8 cellular contexts compared by ENCODE assay signal in genomic region chr20:56392282-56393132, GRCh38. TPM values are rescaled to one million over a fixed set of nuclear protein-coding genes. Genes with fewer than 3 reads are reported as not detected.
DNase-seq lines count a peak whose midpoint lies in the region; ATAC-seq and TF ChIP-seq lines count a peak whose summit lies in the region.

CSTF1 (plus strand) TSS chr20:56392645; CDS start chr20:56395553, 2,908 bp downstream.

- TF ChIP-seq CTCF in SK-N-SH (IDR thresholded peaks at IDR 0.05) (no peak), testis (IDR thresholded peaks at IDR 0.05) (no peak)

- peak within 1 kb of the TSS; percentile 84 to 96 for H3K27ac ChIP-seq in SK-N-SH (ENCODE audit: low read depth in 2 of 2, low read length in 1 of 2)
- H3K27ac ChIP-seq in testis: peak within 1 kb of the TSS; percentile 69 to 86

- H3F3A ChIP-seq in SK-N-SH (replicated peaks; ENCODE audit: insufficient read depth): peaks cover 4% of the 10 kb centered on the region

- DNase-seq in GM04503 (ENCODE audit: low read depth): peak; percentile 99
- DNase-seq in NCI-H1048 (lab: John Stamatoyannopoulos, UW): peak; percentile 96
- DNase-seq in SK-N-SH: peak; percentile 97
- DNase-seq in activated naive CD4-positive, alpha-beta T cell treated with anti-CD3 and anti-CD28 coated beads, Interleukin-2, amount 50 U/mL, for 16 hours: peak; percentile 99
- DNase-seq in globus pallidus (ENCODE audit: low spot score): peak; percentile 99
- peak; percentile 98 for DNase-seq in occipital lobe (lab: John Stamatoyannopoulos, UW)
- DNase-seq in testis: peak; percentile 100

- H3K9me3 ChIP-seq in SK-N-SH (no peaks in the 10 kb centered on the region), testis (no peaks in the 10 kb centered on the region)

- CTCF ChIA-PET in SK-N-SH (lab: Yijun Ruan, JAX): interaction anchor here (0.6 to 0.8 kb wide), 2 partner anchors 17 to 962 kb away, joined by 3 read pairs; no protein-coding TSS in a partner anchor

- no peaks in the 10 kb centered on the region for H4K20me1 ChIP-seq in SK-N-SH (ENCODE audit: insufficient read depth)

- peaks cover 78% of the 10 kb centered on the region for H3K79me2 ChIP-seq in SK-N-SH (ENCODE audit: insufficient read depth)

- no peaks in the 10 kb centered on the region for H3K9me2 ChIP-seq in SK-N-SH

- 1% methylated on average over 46 of the region's 57 CpGs for WGBS in SK-N-SH (ENCODE audit: low lambda C conversion rate)
- 1% methylated on average over 48 to 57 of the region's 57 CpGs for WGBS in testis, 2 donors

- peak; percentile 28 for TF ChIP-seq POLR2A in testis (IDR thresholded peaks at IDR 0.05)

- H3K4me2 ChIP-seq in SK-N-SH: peak within 1 kb of the TSS; percentile 87

- peak; percentile 93 for ATAC-seq in HG02571 (IDR thresholded peaks at IDR 0.05; ENCODE audit: unreplicated experiment)

- POLR2A ChIA-PET in SK-N-SH (lab: Yijun Ruan, JAX): interaction anchor here (1.2 kb wide), 2 partner anchors 33 to 34 kb away, joined by 3 to 4 read pairs; partner anchors contain the start of gene FAM210B

- H3K27me3 ChIP-seq in SK-N-SH (ENCODE audit: insufficient read depth) (no peaks in the 10 kb centered on the region), testis (no peaks in the 10 kb centered on the region)

- TF ChIP-seq EP300 in SK-N-SH (IDR thresholded peaks at IDR 0.05; ENCODE audit: borderline replicate concordance in 1 of 2, low read depth in 1 of 2, low read length in 1 of 2): no peak

- H3K9ac ChIP-seq in SK-N-SH: peak within 1 kb of the TSS; percentile 86

- intact Hi-C loops in testis (cut with DNase I; ENCODE audit: low total_unique reads): no loop called here

- TF ChIP-seq RAD21 in SK-N-SH (IDR thresholded peaks at IDR 0.05; ENCODE audit: low read length): no peak

- H3K36me3 ChIP-seq in SK-N-SH (replicated peaks in 1 of 2; ENCODE audit: control insufficient read depth in 1 of 2, insufficient read depth in 2 of 2, low read length in 1 of 2) (peaks cover 31 to 34% of the 10 kb centered on the region in 2 experiments), testis (ENCODE audit: low read depth, missing control alignments) (no peaks in the 10 kb centered on the region)

- H3K4me1 ChIP-seq in SK-N-SH (ENCODE audit: control insufficient read depth in 1 of 2, insufficient read depth in 2 of 2, low read depth in 1 of 2, low read length in 1 of 2) (peaks cover 14 to 18% of the 10 kb centered on the region in 2 experiments; a peak in 2 of 4 replicates), testis (peaks cover 19% of the 10 kb centered on the region)

- peak within 1 kb of the TSS; percentile 83 for H2AFZ ChIP-seq in SK-N-SH (ENCODE audit: low read depth)

- H3K4me3 ChIP-seq in SK-N-SH (ENCODE audit: low read depth in 2 of 2, low read length in 1 of 2) (peak within 1 kb of the TSS; percentile 84 to 98), testis (peak within 1 kb of the TSS; percentile 70 to 81)

TF ChIP-seq in SK-N-SH, 30 proteins besides CTCF, POLR2A, EP300 and RAD21 (continues in another document):
- TF ChIP-seq TAF1 (IDR thresholded peaks at IDR 0.05; ENCODE audit: borderline replicate concordance, low read depth, low read length) (peak; percentile 54; the same call in 1 of the 2 replicates), CHD2 (IDR thresholded peaks at IDR 0.05; ENCODE audit: low read length, partially characterized antibody) (peak; percentile 76), JUND (IDR thresholded peaks at IDR 0.05) (no peak), NRF1 (IDR thresholded peaks at IDR 0.05; ENCODE audit: low read depth, low read length) (peak; percentile 81), REST (IDR thresholded peaks at IDR 0.05; ENCODE audit: low read depth, low read length) (no peak), MAX (IDR thresholded peaks at IDR 0.05; ENCODE audit: low read depth) (peak; percentile 89; the same call in 1 of the 2 replicates), USF2 (IDR thresholded peaks at IDR 0.05; ENCODE audit: borderline replicate concordance, low read depth, low read length) (no peak), TCF12 (IDR thresholded peaks at IDR 0.05) (no peak), RFX5 (IDR thresholded peaks at IDR 0.05; ENCODE audit: low read length) (0 out of 2 replicates have a peak, but pooled peaks have one; percentile 37), POLR2AphosphoS5 (IDR thresholded peaks at IDR 0.05; ENCODE audit: low read depth, low read length) (peak; percentile 56), SIN3A (IDR thresholded peaks at IDR 0.05; ENCODE audit: borderline replicate concordance, low read depth, low read length) (peak; percentile 85), FOXM1 (IDR thresholded peaks at IDR 0.05; ENCODE audit: low read depth) (peak; percentile 14; the same call in 1 of the 2 replicates), YY1 (IDR thresholded peaks at IDR 0.05; ENCODE audit: low read depth) (peak; percentile 98), ELF1 (IDR thresholded peaks at IDR 0.05) (peak; percentile 99), TEAD4 (IDR thresholded peaks at IDR 0.05; ENCODE audit: borderline replicate concordance, insufficient read depth) (no peak), IRF3 (IDR thresholded peaks at IDR 0.05; ENCODE audit: low read depth, low read length) (no peak), MXI1 (IDR thresholded peaks at IDR 0.05; ENCODE audit: low read depth, low read length) (peak; percentile 90), ZBTB33 (IDR thresholded peaks at IDR 0.05; ENCODE audit: borderline replicate concordance, low read depth) (peak; percentile 16; the same call in 1 of the 2 replicates), GABPA (IDR thresholded peaks at IDR 0.05; ENCODE audit: low read depth) (peak; percentile 33; the same call in 1 of the 2 replicates)

RNA-seq across cellular contexts. Expression of gene CSTF1, which starts in this region (rescaled TPM):
- 23.4 and 31.2 TPM in 2 replicates for polyA plus RNA-seq in SK-N-SH (2012; rRNA removed)
- 23.7 and 25.3 TPM in 2 replicates for polyA plus RNA-seq in SK-N-SH (2012; cell fraction: cytosol; rRNA removed)
- 27.4 and 32.0 TPM in 2 replicates for polyA plus RNA-seq in SK-N-SH (2012; cell fraction: nucleus; rRNA removed)
- total RNA-seq in occipital lobe: 32.6 TPM
- total RNA-seq in testis: 10 to 100 TPM; 41.8 to 53.3 TPM
- polyA plus RNA-seq in testis (ENCODE audit: insufficient read depth, low read depth, low replicate concordance): 80.6 TPM

Comparison
In these comparisons a context has a peak if more than half of its experiments do, and no peak if none do; other contexts are left out.
1. Peak in every context shown above with its lines: DNase-seq, ATAC-seq, H3K4me3 ChIP-seq and H3K27ac ChIP-seq.